ENCODE assay signal across 26 cellular contexts in the genomic region with DNA sequence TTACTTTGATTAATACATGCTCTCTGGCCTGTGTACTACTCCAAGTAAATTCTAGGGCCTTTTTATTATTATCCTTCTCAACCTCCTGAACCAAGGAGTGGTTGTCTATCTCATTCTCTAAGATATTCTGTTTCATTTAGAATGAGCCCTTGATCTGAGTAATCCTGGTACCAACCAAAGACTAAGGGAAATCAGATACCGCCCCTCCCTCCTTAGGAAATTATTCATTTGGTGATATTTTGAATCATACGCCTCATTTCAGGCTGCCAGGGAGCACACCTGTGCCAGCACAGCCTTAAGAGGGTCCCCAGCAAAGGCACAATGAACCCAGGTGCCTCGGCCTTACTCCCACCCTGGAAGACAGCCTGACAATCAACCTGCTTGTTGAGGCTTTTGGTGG.
"Had no signal": no experiment of that assay in that cellular context is flagged by ENCODE, and none has a peak within 500 bp of the region (broad histone marks: within the 10 kb centered on the region; RNA-seq: fewer than 3 reads in every experiment).

No MANE protein-coding gene starts in this region.

- H3K4me3 ChIP-seq: ascending aorta, breast epithelium, cardiac muscle cell, colonic mucosa, esophagus squamous epithelium, gastroesophageal sphincter, heart right ventricle had no signal

- H3K4me3 Mint-ChIP-seq: activated CD4-positive, alpha-beta T cell treated with anti-CD3 and anti-CD28 coated beads, Interleukin-2, amount 10 ng/mL, durations not matched to agents 24 days and 14 days; activated CD8-positive, alpha-beta memory T cell treated with anti-CD3 and anti-CD28 coated beads, Interleukin-2, amount 10 ng/mL, durations not matched to agents 7 days and 5 days; activated CD8-positive, alpha-beta T cell treated with anti-CD3 and anti-CD28 coated beads, Interleukin-2, amount 10 ng/mL, durations not matched to agents 7 days and 5 days; activated naive CD4-positive, alpha-beta T cell treated with anti-CD3 and anti-CD28 coated beads, Interleukin-2, amount 50 U/mL, for 24 hours; activated naive CD8-positive, alpha-beta T cell treated with anti-CD3 and anti-CD28 coated beads, Interleukin-2, amount 10 ng/mL, durations not matched to agents 7 days and 5 days; brain; T-helper 17 cell had no signal

- H3K9me3 Mint-ChIP-seq: activated naive CD4-positive, alpha-beta T cell treated with anti-CD3 and anti-CD28 coated beads, Interleukin-2, amount 50 U/mL, for 24 hours; activated naive CD8-positive, alpha-beta T cell treated with anti-CD3 and anti-CD28 coated beads, Interleukin-2, amount 10 ng/mL, durations not matched to agents 7 days and 5 days; activated T-helper 2 cell treated with anti-CD3 and anti-CD28 coated beads, Interferon-gamma antibody, Interleukin-2, Interleukin-4, amounts not matched to agents 10 μg/mL and 5 μg/mL and 100 μg/mL, durations not matched to agents 14 hours and 24 hours and 36 hours had no signal

- H3K9me3 ChIP-seq: ascending aorta, breast epithelium, colonic mucosa, esophagus squamous epithelium, gastroesophageal sphincter, heart right ventricle had no signal

- H3K27ac Mint-ChIP-seq: activated CD4-positive, alpha-beta T cell treated with anti-CD3 and anti-CD28 coated beads, Interleukin-2, amount 10 ng/mL, durations not matched to agents 24 days and 14 days; activated CD8-positive, alpha-beta memory T cell treated with anti-CD3 and anti-CD28 coated beads, Interleukin-2, amount 10 ng/mL, durations not matched to agents 7 days and 5 days; activated CD8-positive, alpha-beta T cell treated with anti-CD3 and anti-CD28 coated beads, Interleukin-2, amount 10 ng/mL, durations not matched to agents 7 days and 5 days; activated naive CD8-positive, alpha-beta T cell treated with anti-CD3 and anti-CD28 coated beads, Interleukin-2, amount 10 ng/mL, durations not matched to agents 7 days and 5 days; activated T-helper 2 cell treated with anti-CD3 and anti-CD28 coated beads, Interferon-gamma antibody, Interleukin-2, Interleukin-4, amounts not matched to agents 10 μg/mL and 5 μg/mL and 100 μg/mL, durations not matched to agents 14 hours and 24 hours and 36 hours; brain; T-helper 17 cell had no signal

- DNase-seq: activated CD4-positive, alpha-beta T cell treated with anti-CD3 and anti-CD28 coated beads, Interleukin-2, amount 10 ng/mL, durations not matched to agents 24 days and 14 days; activated CD4-positive, CD25-positive, alpha-beta regulatory T cell; activated CD8-positive, alpha-beta memory T cell treated with anti-CD3 and anti-CD28 coated beads, Interleukin-2, amount 10 ng/mL, durations not matched to agents 7 days and 5 days; activated CD8-positive, alpha-beta memory T cell treated with anti-CD3 and anti-CD28 coated beads, Interleukin-2, amount 50 U/mL, for 4 hours; activated CD8-positive, alpha-beta T cell treated with anti-CD3 and anti-CD28 coated beads, Interleukin-2, amount 10 ng/mL, durations not matched to agents 7 days and 5 days; activated effector memory CD4-positive, alpha-beta T cell treated with anti-CD3 and anti-CD28 coated beads, Interleukin-2, amount 50 U/mL, for 16 hours; activated naive CD8-positive, alpha-beta T cell treated with anti-CD3 and anti-CD28 coated beads, Interleukin-2, amount 10 ng/mL, durations not matched to agents 7 days and 5 days; activated T-cell treated with anti-CD3 and anti-CD28 coated beads, Interleukin-2, amount 50 U/mL, for 1 hour; central memory CD4-positive, alpha-beta T cell; cerebellar nuclear complex; colonic mucosa; effector CD8-positive, alpha-beta T cell; esophagus squamous epithelium; foreskin melanocyte; heart right ventricle; T-helper 1 cell; T-helper 17 cell had no signal

- H3K4me1 ChIP-seq: ascending aorta, breast epithelium, colonic mucosa, esophagus squamous epithelium, gastroesophageal sphincter, heart right ventricle had no signal

- H3K36me3 Mint-ChIP-seq: activated naive CD8-positive, alpha-beta T cell treated with anti-CD3 and anti-CD28 coated beads, Interleukin-2, amount 10 ng/mL, durations not matched to agents 7 days and 5 days; brain had no signal

- H3K4me1 Mint-ChIP-seq: activated naive CD8-positive, alpha-beta T cell treated with anti-CD3 and anti-CD28 coated beads, Interleukin-2, amount 10 ng/mL, durations not matched to agents 7 days and 5 days; brain; T-helper 17 cell had no signal

- H3K27me3 ChIP-seq: ascending aorta, cardiac muscle cell, colonic mucosa, esophagus squamous epithelium, gastroesophageal sphincter, heart right ventricle had no signal

- H3K36me3 ChIP-seq: ascending aorta, breast epithelium, cardiac muscle cell, colonic mucosa, esophagus squamous epithelium, gastroesophageal sphincter, heart right ventricle had no signal

- H3K27ac ChIP-seq: ascending aorta, breast epithelium, cardiac muscle cell, colonic mucosa, epithelial cell of prostate, esophagus squamous epithelium, gastroesophageal sphincter, heart right ventricle had no signal

- H3K27me3 Mint-ChIP-seq: activated CD4-positive, alpha-beta T cell treated with anti-CD3 and anti-CD28 coated beads, Interleukin-2, amount 10 ng/mL, durations not matched to agents 24 days and 14 days; activated CD8-positive, alpha-beta memory T cell treated with anti-CD3 and anti-CD28 coated beads, Interleukin-2, amount 10 ng/mL, durations not matched to agents 7 days and 5 days; activated naive CD4-positive, alpha-beta T cell treated with anti-CD3 and anti-CD28 coated beads, Interleukin-2, amount 50 U/mL, for 24 hours; activated naive CD8-positive, alpha-beta T cell treated with anti-CD3 and anti-CD28 coated beads, Interleukin-2, amount 10 ng/mL, durations not matched to agents 7 days and 5 days; brain; T-helper 17 cell had no signal

- ATAC-seq: activated CD8-positive, alpha-beta memory T cell treated with anti-CD3 and anti-CD28 coated beads, Interleukin-2, amount 10 ng/mL, durations not matched to agents 7 days and 5 days; activated CD8-positive, alpha-beta T cell treated with anti-CD3 and anti-CD28 coated beads, Interleukin-2, amount 10 ng/mL, durations not matched to agents 7 days and 5 days; gastroesophageal sphincter; heart right ventricle; SK-N-SH treated with all-trans-retinoic acid at 6 μM for 48 hours; T-helper 17 cell had no signal
